1 cellular context compared by ENCODE assay signal in the genomic region with DNA sequence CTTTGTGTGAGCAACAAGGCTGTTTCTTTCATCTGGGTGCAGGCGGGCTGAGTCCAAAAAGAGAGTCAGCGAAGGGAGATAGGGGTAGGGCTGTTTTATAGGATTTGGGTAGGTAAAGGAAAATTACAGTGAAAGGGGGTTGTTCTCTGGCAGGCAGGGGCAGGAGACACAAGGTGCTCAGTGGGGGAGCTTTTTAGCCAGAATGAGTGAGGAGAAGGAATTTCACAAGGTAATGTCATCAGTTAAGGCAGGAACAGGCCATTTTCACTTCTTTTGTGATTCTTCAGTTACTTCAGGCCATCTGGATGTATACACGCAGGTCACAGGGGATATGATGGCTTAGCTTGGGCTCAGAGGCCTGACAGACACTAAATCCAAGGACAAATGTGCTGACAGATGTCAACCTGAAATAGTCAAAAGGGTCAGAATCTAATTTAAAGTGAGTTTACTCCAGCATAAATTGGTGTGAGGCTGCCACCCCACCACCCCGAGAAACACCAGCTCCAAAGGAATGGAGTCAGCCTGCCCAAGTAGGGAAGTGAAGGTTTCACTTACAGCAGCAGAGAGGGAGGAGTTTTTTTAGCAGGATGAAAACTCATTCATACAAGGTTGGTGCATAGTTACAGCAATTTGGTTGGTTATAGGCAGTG.
TF ChIP-seq lines count a peak whose summit lies in the region.

No MANE protein-coding gene starts in this region.

TF ChIP-seq in GM23338, 12 proteins besides CTCF, POLR2A, EP300 and RAD21 (continued from another document):
- TF ChIP-seq, protein P1, sequence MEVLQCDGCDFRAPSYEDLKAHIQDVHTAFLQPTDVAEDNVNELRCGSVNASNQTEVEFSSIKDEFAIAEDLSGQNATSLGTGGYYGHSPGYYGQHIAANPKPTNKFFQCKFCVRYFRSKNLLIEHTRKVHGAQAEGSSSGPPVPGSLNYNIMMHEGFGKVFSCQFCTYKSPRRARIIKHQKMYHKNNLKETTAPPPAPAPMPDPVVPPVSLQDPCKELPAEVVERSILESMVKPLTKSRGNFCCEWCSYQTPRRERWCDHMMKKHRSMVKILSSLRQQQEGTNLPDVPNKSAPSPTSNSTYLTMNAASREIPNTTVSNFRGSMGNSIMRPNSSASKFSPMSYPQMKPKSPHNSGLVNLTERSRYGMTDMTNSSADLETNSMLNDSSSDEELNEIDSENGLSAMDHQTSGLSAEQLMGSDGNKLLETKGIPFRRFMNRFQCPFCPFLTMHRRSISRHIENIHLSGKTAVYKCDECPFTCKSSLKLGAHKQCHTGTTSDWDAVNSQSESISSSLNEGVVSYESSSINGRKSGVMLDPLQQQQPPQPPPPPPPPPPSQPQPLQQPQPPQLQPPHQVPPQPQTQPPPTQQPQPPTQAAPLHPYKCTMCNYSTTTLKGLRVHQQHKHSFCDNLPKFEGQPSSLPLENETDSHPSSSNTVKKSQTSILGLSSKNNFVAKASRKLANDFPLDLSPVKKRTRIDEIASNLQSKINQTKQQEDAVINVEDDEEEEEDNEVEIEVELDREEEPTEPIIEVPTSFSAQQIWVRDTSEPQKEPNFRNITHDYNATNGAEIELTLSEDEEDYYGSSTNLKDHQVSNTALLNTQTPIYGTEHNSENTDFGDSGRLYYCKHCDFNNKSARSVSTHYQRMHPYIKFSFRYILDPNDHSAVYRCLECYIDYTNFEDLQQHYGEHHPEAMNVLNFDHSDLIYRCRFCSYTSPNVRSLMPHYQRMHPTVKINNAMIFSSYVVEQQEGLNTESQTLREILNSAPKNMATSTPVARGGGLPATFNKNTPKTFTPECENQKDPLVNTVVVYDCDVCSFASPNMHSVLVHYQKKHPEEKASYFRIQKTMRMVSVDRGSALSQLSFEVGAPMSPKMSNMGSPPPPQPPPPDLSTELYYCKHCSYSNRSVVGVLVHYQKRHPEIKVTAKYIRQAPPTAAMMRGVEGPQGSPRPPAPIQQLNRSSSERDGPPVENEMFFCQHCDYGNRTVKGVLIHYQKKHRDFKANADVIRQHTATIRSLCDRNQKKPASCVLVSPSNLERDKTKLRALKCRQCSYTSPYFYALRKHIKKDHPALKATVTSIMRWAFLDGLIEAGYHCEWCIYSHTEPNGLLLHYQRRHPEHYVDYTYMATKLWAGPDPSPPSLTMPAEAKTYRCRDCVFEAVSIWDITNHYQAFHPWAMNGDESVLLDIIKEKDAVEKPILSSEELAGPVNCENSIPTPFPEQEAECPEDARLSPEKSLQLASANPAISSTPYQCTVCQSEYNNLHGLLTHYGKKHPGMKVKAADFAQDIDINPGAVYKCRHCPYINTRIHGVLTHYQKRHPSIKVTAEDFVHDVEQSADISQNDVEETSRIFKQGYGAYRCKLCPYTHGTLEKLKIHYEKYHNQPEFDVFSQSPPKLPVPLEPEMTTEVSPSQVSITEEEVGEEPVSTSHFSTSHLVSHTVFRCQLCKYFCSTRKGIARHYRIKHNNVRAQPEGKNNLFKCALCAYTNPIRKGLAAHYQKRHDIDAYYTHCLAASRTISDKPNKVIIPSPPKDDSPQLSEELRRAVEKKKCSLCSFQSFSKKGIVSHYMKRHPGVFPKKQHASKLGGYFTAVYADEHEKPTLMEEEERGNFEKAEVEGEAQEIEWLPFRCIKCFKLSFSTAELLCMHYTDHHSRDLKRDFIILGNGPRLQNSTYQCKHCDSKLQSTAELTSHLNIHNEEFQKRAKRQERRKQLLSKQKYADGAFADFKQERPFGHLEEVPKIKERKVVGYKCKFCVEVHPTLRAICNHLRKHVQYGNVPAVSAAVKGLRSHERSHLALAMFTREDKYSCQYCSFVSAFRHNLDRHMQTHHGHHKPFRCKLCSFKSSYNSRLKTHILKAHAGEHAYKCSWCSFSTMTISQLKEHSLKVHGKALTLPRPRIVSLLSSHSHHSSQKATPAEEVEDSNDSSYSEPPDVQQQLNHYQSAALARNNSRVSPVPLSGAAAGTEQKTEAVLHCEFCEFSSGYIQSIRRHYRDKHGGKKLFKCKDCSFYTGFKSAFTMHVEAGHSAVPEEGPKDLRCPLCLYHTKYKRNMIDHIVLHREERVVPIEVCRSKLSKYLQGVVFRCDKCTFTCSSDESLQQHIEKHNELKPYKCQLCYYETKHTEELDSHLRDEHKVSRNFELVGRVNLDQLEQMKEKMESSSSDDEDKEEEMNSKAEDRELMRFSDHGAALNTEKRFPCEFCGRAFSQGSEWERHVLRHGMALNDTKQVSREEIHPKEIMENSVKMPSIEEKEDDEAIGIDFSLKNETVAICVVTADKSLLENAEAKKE (CRISPR knock-in tag; IDR thresholded peaks at IDR 0.05), result no peak
- TF ChIP-seq EZH2phosphoT487 (IDR thresholded peaks at IDR 0.05; ENCODE audit: unreplicated experiment), result no peak
